In genomic region chr2:61272421-61273070, GRCh38 we compare ENCODE assay signal across 19 cellular contexts.
DNase-seq lines count a peak whose midpoint lies in the region; ATAC-seq, FAIRE-seq and TF ChIP-seq lines count a peak whose summit lies in the region.
"Had no signal": no experiment of that assay in that cellular context is flagged by ENCODE, and none has a peak within 500 bp of the region (broad histone marks: within the 10 kb centered on the region; RNA-seq: fewer than 3 reads in every experiment).

No MANE protein-coding gene starts in this region.

- H3K9me3 Mint-ChIP-seq in activated T-helper 17 cell treated with anti-CD3 and anti-CD28 coated beads, Interleukin-2, amount 50 U/mL, for 72 hours: no peaks in the 10 kb centered on the region
- H3K9me3 Mint-ChIP-seq in H9: no peaks in the 10 kb centered on the region

- H4K20me1 ChIP-seq in H9 (ENCODE audit: control insufficient read depth, insufficient read depth, insufficient read length): no peaks in the 10 kb centered on the region

- no peaks in the 10 kb centered on the region for H3K79me2 ChIP-seq in H9 (ENCODE audit: insufficient read depth, low read length)

- H3K4me3 ChIP-seq in A549 (no peak overlapping the region), fibroblast of mammary gland (ENCODE audit: control insufficient read depth, low read depth, low read length) (no peak overlapping the region)
- H3K4me3 ChIP-seq: heart right ventricle, sigmoid colon had no signal

- no peak for TF ChIP-seq RAD21 in A549 (conservative IDR thresholded peaks at IDR 0.05 in 1 of 2, IDR thresholded peaks at IDR 0.05 in 1 of 2)

- no peaks in the 10 kb centered on the region for H3K79me1 ChIP-seq in H9 (ENCODE audit: insufficient read depth, low read depth, low read length, poor library complexity, severe bottlenecking)

- H3K9me3 ChIP-seq in A549: no peaks in the 10 kb centered on the region
- H3K9me3 ChIP-seq in H9 (ENCODE audit: control insufficient read depth, low read depth, low read length): no peaks in the 10 kb centered on the region
- H3K9me3 ChIP-seq: Caco-2, heart right ventricle, sigmoid colon had no signal

- peak overlapping the region; percentile 65 for H3K27ac Mint-ChIP-seq in activated T-helper 17 cell treated with anti-CD3 and anti-CD28 coated beads, Interleukin-2, amount 50 U/mL, for 72 hours
- peak overlapping the region in 1 of 3 experiments; percentile 4; a peak in 3 of 7 replicates for H3K27ac Mint-ChIP-seq in H9

- TF ChIP-seq CTCF in A549 (IDR thresholded peaks at IDR 0.05) (no peak), fibroblast of mammary gland (conservative IDR thresholded peaks at IDR 0.05; ENCODE audit: control insufficient read depth, insufficient read depth, low read depth, low read length) (no peak), H9 (conservative IDR thresholded peaks at IDR 0.05) (no peak)

- 93% methylated on average over 4 of the region's 4 CpGs for WGBS in A549 (ENCODE audit: missing lambda C conversion rate)
- no CpG with 5 or more reads among the region's 4 CpGs for WGBS in H9 (ENCODE audit: extremely low coverage, insufficient read length, low lambda C conversion rate)

- H2BK20ac ChIP-seq in H9 (ENCODE audit: low read depth, low read length, poor library complexity, severe bottlenecking): no peak overlapping the region

- H3K56ac ChIP-seq in H9 (ENCODE audit: insufficient read length, low read depth, low read length): no peak overlapping the region

- CTCF ChIA-PET in A549 (lab: Yijun Ruan, JAX): interaction anchor here (0.7 to 1.6 kb wide), 2 partner anchors 10 to 570 kb away, joined by 3 to 5 read pairs; no protein-coding TSS in a partner anchor

- no peak overlapping the region for H2BK12ac ChIP-seq in H9 (ENCODE audit: insufficient read length, low read depth, low read length)

- H2AFZ ChIP-seq in H9 (ENCODE audit: low read length): no peak overlapping the region

- no peak overlapping the region for H4K5ac ChIP-seq in H9 (ENCODE audit: insufficient read length, low read depth, low read length)

- no peak overlapping the region for H3K4me2 ChIP-seq in A549
- no peak overlapping the region for H3K4me2 ChIP-seq in H9 (ENCODE audit: insufficient read depth, insufficient read length, low read length)

- H3K23me2 ChIP-seq in H9 (ENCODE audit: insufficient read length, low read depth, low read length, poor library complexity, severe bottlenecking): no peaks in the 10 kb centered on the region

- no peak overlapping the region for H3K18ac ChIP-seq in H9 (ENCODE audit: insufficient read length, low read depth, low read length)

- H3K4me3 Mint-ChIP-seq in activated T-helper 17 cell treated with anti-CD3 and anti-CD28 coated beads, Interleukin-2, amount 50 U/mL, for 72 hours: no peak overlapping the region
- no peak overlapping the region for H3K4me3 Mint-ChIP-seq in H9

- no peak overlapping the region for H3T11ph ChIP-seq in H9 (ENCODE audit: low read length)

- POLR2A ChIA-PET in A549 (lab: Yijun Ruan, JAX): interaction anchor here (0.6 kb wide), 1 partner anchor 17 kb away, joined by 3 read pairs; no protein-coding TSS in a partner anchor

- H3K23ac ChIP-seq in H9 (ENCODE audit: insufficient read length, low read depth, low read length): no peak overlapping the region

- no peak for DNase-seq in A549 (ENCODE audit: low read depth in 1 of 2, low spot score in 1 of 2)
- DNase-seq in H54 (ENCODE audit: insufficient read length, low spot score): no peak
- DNase-seq in fibroblast of mammary gland (ENCODE audit: low read depth): peak; percentile 23
- DNase-seq in epidermal melanocyte (ENCODE audit: insufficient read length, low spot score): no peak
- DNase-seq in H9: no peak
- DNase-seq: activated CD4-positive, CD25-positive, alpha-beta regulatory T cell treated with anti-CD3 and anti-CD28 coated beads, Interleukin-2, amount 50 U/mL, for 72 hours; Caco-2; GDM1; heart right ventricle; kidney; NCI-H1930; NCI-H510A; SIG-M5; sigmoid colon; stimulated activated CD4-positive, alpha-beta T cell treated with anti-CD3 and anti-CD28 coated beads, Interleukin-2, amount 100 ng/mL, for 48 hours had no signal

- H2AK5ac ChIP-seq in H9 (ENCODE audit: insufficient read length, low read length): no peak overlapping the region

- peaks cover 10% of the 10 kb centered on the region for H3K4me1 Mint-ChIP-seq in activated T-helper 17 cell treated with anti-CD3 and anti-CD28 coated beads, Interleukin-2, amount 50 U/mL, for 72 hours
- no peaks in the 10 kb centered on the region for H3K4me1 Mint-ChIP-seq in H9

- peaks cover 72% of the 10 kb centered on the region for H3K36me3 Mint-ChIP-seq in activated T-helper 17 cell treated with anti-CD3 and anti-CD28 coated beads, Interleukin-2, amount 50 U/mL, for 72 hours (ENCODE audit: low read depth)
- H3K36me3 Mint-ChIP-seq in H9 (ENCODE audit: insufficient read depth in 1 of 3, low read depth in 3 of 3): peaks cover 7 to 51% (median 32%) of the 10 kb centered on the region in 3 experiments; a peak in 6 of 7 replicates

- H4K8ac ChIP-seq in H9 (replicated peaks; ENCODE audit: insufficient read length, low read depth, low read length): no peak overlapping the region

- H3K14ac ChIP-seq in H9 (ENCODE audit: insufficient read depth, low read length): no peak overlapping the region

- H3K4ac ChIP-seq in H9 (ENCODE audit: low read depth, low read length): no peak overlapping the region

- ATAC-seq in A549 (no peak), HG02588 (IDR thresholded peaks at IDR 0.05; ENCODE audit: unreplicated experiment) (no peak), GM19324 (IDR thresholded peaks at IDR 0.05; ENCODE audit: low FRiP score, unreplicated experiment) (no peak)
- ATAC-seq in activated T-helper 17 cell treated with anti-CD3 and anti-CD28 coated beads, Interleukin-2, amount 50 U/mL, for 72 hours (replicated peaks): no peak
- ATAC-seq: heart right ventricle had no signal

- TF ChIP-seq EP300 in A549 (IDR thresholded peaks at IDR 0.05): no peak

- H3K4me1 ChIP-seq in A549 (no peaks in the 10 kb centered on the region), H9 (ENCODE audit: insufficient read depth, low read length) (no peaks in the 10 kb centered on the region)
- H3K4me1 ChIP-seq: Caco-2, heart right ventricle, sigmoid colon had no signal

- H2BK15ac ChIP-seq in H9 (ENCODE audit: low read depth, low read length): no peak overlapping the region

- H3K9ac ChIP-seq in H9 (ENCODE audit: extremely low read depth, insufficient read length, low read length): no peak overlapping the region

- H2BK5ac ChIP-seq in H9 (ENCODE audit: insufficient read length, low read length): no peak overlapping the region

- no peaks in the 10 kb centered on the region for H3K27me3 ChIP-seq in H9 (ENCODE audit: insufficient read depth, low read length)
- H3K27me3 ChIP-seq: heart right ventricle, sigmoid colon had no signal

- no peak overlapping the region for H4K91ac ChIP-seq in H9 (ENCODE audit: insufficient read length, low read depth, low read length)

- TF ChIP-seq POLR2A in A549 (IDR thresholded peaks at IDR 0.05; ENCODE audit: low read length) (no peak), H54 (IDR thresholded peaks at IDR 0.05; ENCODE audit: low read depth, low read length) (no peak)

- H3K27ac ChIP-seq in A549 (no peak overlapping the region), H9 (ENCODE audit: insufficient read length, low read depth, low read length) (no peak overlapping the region)
- H3K27ac ChIP-seq: heart right ventricle, sigmoid colon had no signal

- peak; percentile 36 for FAIRE-seq in A549 (lab: Jason Lieb, UNC)
- FAIRE-seq in H54 (lab: Jason Lieb, UNC): peak; percentile 82
- FAIRE-seq: H1 had no signal

- no peaks in the 10 kb centered on the region for H3K27me3 Mint-ChIP-seq in activated T-helper 17 cell treated with anti-CD3 and anti-CD28 coated beads, Interleukin-2, amount 50 U/mL, for 72 hours
- no peaks in the 10 kb centered on the region for H3K27me3 Mint-ChIP-seq in H9 (ENCODE audit: low read depth)

- H2BK120ac ChIP-seq in H9 (ENCODE audit: low read depth, low read length, poor library complexity, severe bottlenecking): no peak overlapping the region

TF ChIP-seq in A549, 52 proteins besides CTCF, POLR2A, EP300 and RAD21 (continues in another document):
- TF ChIP-seq KDM1A (IDR thresholded peaks at IDR 0.05; ENCODE audit: low read depth) (no peak), SREBF2 (IDR thresholded peaks at IDR 0.05) (no peak), HMGXB4 (CRISPR knock-in tag; IDR thresholded peaks at IDR 0.05; ENCODE audit: borderline replicate concordance) (no peak), FOSL2 (IDR thresholded peaks at IDR 0.05) (no peak), FOSL2 (CRISPR knock-in tag; IDR thresholded peaks at IDR 0.05) (no peak), HES2 (IDR thresholded peaks at IDR 0.05) (no peak), EHF (CRISPR knock-in tag; IDR thresholded peaks at IDR 0.05) (no peak), ZSCAN20 (CRISPR knock-in tag; IDR thresholded peaks at IDR 0.05) (no peak), CEBPB (IDR thresholded peaks at IDR 0.05) (no peak), E2F6 (IDR thresholded peaks at IDR 0.05; ENCODE audit: borderline replicate concordance, low read depth) (no peak), TP53 (CRISPR knock-in tag; IDR thresholded peaks at IDR 0.05) (no peak), RARB (CRISPR knock-in tag; IDR thresholded peaks at IDR 0.05) (no peak), EHMT2 (IDR thresholded peaks at IDR 0.05; ENCODE audit: low read depth) (no peak), MYC (IDR thresholded peaks at IDR 0.05; ENCODE audit: borderline replicate concordance, low read length) (no peak)
